In genomic region chr1:204619721-204620120, GRCh38 we compare ENCODE assay signal across 2 cellular contexts.
TF ChIP-seq lines count a peak whose summit lies in the region.

No MANE protein-coding gene starts in this region.

TF ChIP-seq in HCT116, 20 proteins besides CTCF, POLR2A, EP300 and RAD21:
- TF ChIP-seq, protein P1, sequence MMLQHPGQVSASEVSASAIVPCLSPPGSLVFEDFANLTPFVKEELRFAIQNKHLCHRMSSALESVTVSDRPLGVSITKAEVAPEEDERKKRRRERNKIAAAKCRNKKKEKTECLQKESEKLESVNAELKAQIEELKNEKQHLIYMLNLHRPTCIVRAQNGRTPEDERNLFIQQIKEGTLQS (IDR thresholded peaks at IDR 0.05): no peak
- no peak for TF ChIP-seq ZNF274 (IDR thresholded peaks at IDR 0.05; ENCODE audit: low read depth, low read length)
TF ChIP-seq in HCT116: peak in this region for 0.

TF ChIP-seq in HepG2, 621 proteins besides CTCF, POLR2A, EP300 and RAD21:
- TF ChIP-seq ZNF75D (CRISPR knock-in tag; IDR thresholded peaks at IDR 0.05; ENCODE audit: borderline replicate concordance) (no peak), ZBTB8A (CRISPR knock-in tag; IDR thresholded peaks at IDR 0.05; ENCODE audit: borderline replicate concordance, low read depth) (no peak), POLR2G (IDR thresholded peaks at IDR 0.05; ENCODE audit: low read depth, low read length) (no peak), ZNF18 (CRISPR knock-in tag; IDR thresholded peaks at IDR 0.05; ENCODE audit: insufficient replicate concordance) (no peak), ZNF10 (CRISPR knock-in tag; IDR thresholded peaks at IDR 0.05; ENCODE audit: borderline replicate concordance, low read depth) (no peak), ZNF460 (CRISPR knock-in tag; IDR thresholded peaks at IDR 0.05; ENCODE audit: borderline replicate concordance) (no peak), AKAP8 (CRISPR knock-in tag; IDR thresholded peaks at IDR 0.05) (no peak), ZKSCAN5 (CRISPR knock-in tag; IDR thresholded peaks at IDR 0.05) (no peak), ZNF383 (CRISPR knock-in tag; IDR thresholded peaks at IDR 0.05; ENCODE audit: borderline replicate concordance) (no peak), U2AF1 (optimal IDR thresholded peaks at IDR 0.05; ENCODE audit: low read depth, low read length) (no peak), PHF5A (CRISPR knock-in tag; IDR thresholded peaks at IDR 0.05; ENCODE audit: low read depth, unreplicated experiment) (no peak)
- TF ChIP-seq, protein P2, sequence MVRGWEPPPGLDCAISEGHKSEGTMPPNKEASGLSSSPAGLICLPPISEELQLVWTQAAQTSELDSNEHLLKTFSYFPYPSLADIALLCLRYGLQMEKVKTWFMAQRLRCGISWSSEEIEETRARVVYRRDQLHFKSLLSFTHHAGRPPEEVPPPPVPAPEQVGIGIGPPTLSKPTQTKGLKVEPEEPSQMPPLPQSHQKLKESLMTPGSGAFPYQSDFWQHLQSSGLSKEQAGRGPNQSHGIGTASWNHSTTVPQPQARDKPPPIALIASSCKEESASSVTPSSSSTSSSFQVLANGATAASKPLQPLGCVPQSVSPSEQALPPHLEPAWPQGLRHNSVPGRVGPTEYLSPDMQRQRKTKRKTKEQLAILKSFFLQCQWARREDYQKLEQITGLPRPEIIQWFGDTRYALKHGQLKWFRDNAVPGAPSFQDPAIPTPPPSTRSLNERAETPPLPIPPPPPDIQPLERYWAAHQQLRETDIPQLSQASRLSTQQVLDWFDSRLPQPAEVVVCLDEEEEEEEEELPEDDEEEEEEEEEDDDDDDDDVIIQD (CRISPR knock-in tag; IDR thresholded peaks at IDR 0.05; ENCODE audit: low read depth): no peak
TF ChIP-seq in HepG2: peak in this region for 0.
